9 cellular contexts compared by ENCODE assay signal in the genomic region with DNA sequence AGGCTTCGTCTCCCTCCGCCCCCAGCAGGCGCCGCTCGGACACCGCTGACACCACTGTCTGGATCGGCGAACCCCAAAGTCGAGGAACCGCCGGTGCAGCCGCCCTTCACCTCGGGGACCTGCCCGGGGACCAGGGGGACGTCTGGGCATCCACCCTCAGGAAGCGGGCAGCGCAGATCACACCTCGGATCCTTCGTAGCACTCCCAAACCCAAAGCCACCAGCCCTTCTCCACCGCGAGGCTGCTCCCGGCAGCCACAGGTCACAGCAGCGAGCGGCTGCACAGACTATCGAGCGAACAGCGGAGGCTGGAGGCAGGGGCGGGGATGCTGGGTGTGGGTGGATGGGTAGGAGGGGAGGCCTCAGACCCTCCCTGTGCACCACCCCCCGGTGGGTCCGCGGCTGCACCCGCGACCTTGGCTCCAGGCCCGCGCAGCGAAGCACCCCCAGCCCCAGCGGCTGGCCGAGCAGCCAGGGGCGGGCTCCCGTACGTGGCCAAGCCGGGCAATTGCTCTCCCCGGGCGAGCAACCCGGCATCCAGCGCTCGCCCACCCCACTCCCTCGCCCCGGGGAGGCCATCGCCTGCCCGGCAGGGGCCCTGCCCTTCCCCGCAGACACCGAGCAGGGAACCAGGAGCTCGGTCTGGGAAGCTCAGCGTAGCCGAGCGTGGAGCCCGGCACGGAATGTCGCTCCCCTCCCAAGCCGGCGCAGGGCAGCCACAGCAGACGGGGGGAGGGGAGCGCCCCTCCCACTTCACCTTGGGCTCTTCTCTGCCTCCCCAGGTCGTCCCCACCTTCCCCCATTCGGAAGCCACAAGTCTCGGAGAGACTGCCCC. TPM values are rescaled to one million over a fixed set of nuclear protein-coding genes. Genes with fewer than 3 reads are reported as not detected.
A peak's percentile ranks its signal among the peaks of the same experiment; 100 is the strongest.
DNase-seq lines count a peak whose midpoint lies in the region; ATAC-seq and TF ChIP-seq lines count a peak whose summit lies in the region.
"Had no signal": no experiment of that assay in that cellular context is flagged by ENCODE, and none has a peak within 500 bp of the region (broad histone marks: within the 10 kb centered on the region; RNA-seq: fewer than 3 reads in every experiment).

No MANE protein-coding gene starts in this region.

- H3K4me1 ChIP-seq in right lobe of liver: peaks cover 0 to 6% (median 0%) of the 10 kb centered on the region in 4 donors

- CTCF ChIA-PET in RWPE1 (lab: Yijun Ruan, JAX): interaction anchor here (0.5 to 1.0 kb wide), 4 partner anchors 153 to 1246 kb away, joined by 3 to 6 read pairs (median 4); no protein-coding TSS in a partner anchor

- intact Hi-C loops in right lobe of liver (cut with DNase I): no loop called here

- H3K9me3 ChIP-seq in right lobe of liver: no peaks in the 10 kb centered on the region
- H3K9me3 ChIP-seq: SJSA1 had no signal

- TF ChIP-seq POLR2A in right lobe of liver (IDR thresholded peaks at IDR 0.05): no peak

- TF ChIP-seq CTCF in RWPE1 (conservative IDR thresholded peaks at IDR 0.05; ENCODE audit: low read depth) (peak; percentile 77), cardiac fibroblast (IDR thresholded peaks at IDR 0.05; ENCODE audit: low read depth, low read length) (peak; percentile 4), right lobe of liver (IDR thresholded peaks at IDR 0.05) (peak in 1 of 4 donors; percentile 11)

- H3K4me3 ChIP-seq in cardiac fibroblast (replicated peaks in 1 of 2; ENCODE audit: low read depth in 2 of 2, low read length in 2 of 2) (no peak overlapping the region), right lobe of liver (peak overlapping the region in 2 of 3 donors; percentile 18 to 22)
- H3K4me3 ChIP-seq: SJSA1 had no signal

- H3K36me3 ChIP-seq in right lobe of liver: no peaks in the 10 kb centered on the region
- H3K36me3 ChIP-seq: SJSA1 had no signal

- ATAC-seq in right lobe of liver: peak; percentile 22 to 54 (median 36)
- ATAC-seq in stimulated activated naive CD8-positive, alpha-beta T cell treated with anti-CD3 and anti-CD28 coated beads, Interleukin-15, Interleukin-2, amounts not matched to agents 100 U/mL and 50 U/mL, for 24 hours: peak; percentile 12
- ATAC-seq in GM21786 (IDR thresholded peaks at IDR 0.05; ENCODE audit: unreplicated experiment): no peak
- ATAC-seq in GM21825 (IDR thresholded peaks at IDR 0.05; ENCODE audit: unreplicated experiment): no peak

- H3K27ac ChIP-seq in RWPE1: no peak overlapping the region
- no peak overlapping the region for H3K27ac ChIP-seq in right lobe of liver
- H3K27ac ChIP-seq: SJSA1 had no signal

- peak; percentile 75 for DNase-seq in DMS53 (lab: John Stamatoyannopoulos, UW)
- DNase-seq in DMS53 treated with DMSO at 0.1 percent for 48 hours (lab: John Stamatoyannopoulos, UW; ENCODE audit: unreplicated experiment): no peak
- peak; percentile 42 for DNase-seq in RWPE1 (ENCODE audit: low spot score)
- no peak for DNase-seq in cardiac fibroblast (ENCODE audit: low read depth in 2 of 2)
- no peak for DNase-seq in right lobe of liver
- DNase-seq in stimulated activated naive CD8-positive, alpha-beta T cell treated with anti-CD3 and anti-CD28 coated beads, Interleukin-15, Interleukin-2, amounts not matched to agents 100 U/mL and 50 U/mL, for 24 hours: peak; percentile 36

- peaks cover 0 to 16% of the 10 kb centered on the region in 2 donors for H3K27me3 ChIP-seq in right lobe of liver

- 0% methylated on average over 11 of the region's 67 CpGs for WGBS in right lobe of liver (ENCODE audit: insufficient coverage, low coverage, low lambda C conversion rate, missing lambda C conversion rate)

- POLR2A ChIA-PET in RWPE1 (lab: Yijun Ruan, JAX; ENCODE audit: low non-redundant PET): no interaction called here

RNA-seq across cellular contexts. Expression of gene SDK2, which starts 1.0 kb away (rescaled TPM):
- under 1 TPM; 0.11 to 0.46 (median 0.25) TPM for total RNA-seq in right lobe of liver

Comparison
In these comparisons a context has a peak if more than half of its experiments do, and no peak if none do; other contexts are left out.
1. DNase-seq: peak in DMS53 (single experiment), RWPE1 (single experiment) and stimulated activated naive CD8-positive, alpha-beta T cell treated with anti-CD3 and anti-CD28 coated beads, Interleukin-15, Interleukin-2, amounts not matched to agents 100 U/mL and 50 U/mL, for 24 hours (single experiment); none in DMS53 treated with DMSO at 0.1 percent for 48 hours (single experiment), cardiac fibroblast (0 of 2) and right lobe of liver (0 of 3).
2. H3K4me3 ChIP-seq: peak in right lobe of liver (2 of 3); none in cardiac fibroblast (0 of 2).
3. ATAC-seq: peak in right lobe of liver (4 of 4) and stimulated activated naive CD8-positive, alpha-beta T cell treated with anti-CD3 and anti-CD28 coated beads, Interleukin-15, Interleukin-2, amounts not matched to agents 100 U/mL and 50 U/mL, for 24 hours (single experiment); none in GM21786 (single experiment) and GM21825 (single experiment).